In the genomic region with DNA sequence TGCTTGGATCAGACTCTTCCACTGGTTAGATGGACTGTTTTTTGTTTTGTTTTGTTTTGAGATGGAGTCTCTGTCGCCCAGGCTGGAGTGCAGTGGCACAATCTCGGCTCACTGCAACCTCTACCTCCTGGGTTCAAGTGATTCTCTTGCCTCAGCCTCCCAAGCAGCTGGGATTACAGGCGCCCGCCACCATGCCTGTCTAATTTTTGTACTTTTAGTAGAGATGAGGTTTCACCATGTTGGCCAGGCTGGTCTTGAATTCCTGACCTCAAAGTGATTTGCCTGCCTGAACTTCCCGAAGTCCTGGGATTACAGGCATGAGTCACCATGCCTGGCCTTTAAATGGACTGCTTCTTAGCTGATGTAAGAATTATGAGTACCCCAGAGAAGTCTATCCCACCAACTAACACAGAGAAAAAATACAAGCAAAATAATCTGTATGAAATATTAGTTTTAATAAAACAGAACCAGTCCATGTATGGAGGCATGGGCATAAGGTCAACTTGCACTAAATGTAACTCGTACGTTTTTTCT, we compare ENCODE assay signal across 8 cellular contexts. TPM values are rescaled to one million over a fixed set of nuclear protein-coding genes. Genes with fewer than 3 reads are reported as not detected.
DNase-seq lines count a peak whose midpoint lies in the region; ATAC-seq and TF ChIP-seq lines count a peak whose summit lies in the region.
"Not testable (repeated sequence)": the region's sequence is repeated elsewhere in the genome, so short reads cannot be mapped to it uniquely, and the experiment has no call there.

No MANE protein-coding gene starts in this region.

- not testable (repeated sequence) for H3K9me2 ChIP-seq in GM23248 (ENCODE audit: insufficient read depth)

- not testable (repeated sequence) for H3K9me3 ChIP-seq in AG04450 (ENCODE audit: control insufficient read depth, insufficient read depth, low read length); GM23248 (ENCODE audit: low read depth); fibroblast of lung (ENCODE audit: control insufficient read depth, insufficient read depth, low read depth, low read length); left lung

- not testable (repeated sequence) for H3K36me3 ChIP-seq in GM23248 (ENCODE audit: low read depth); brain microvascular endothelial cell (replicated peaks); fibroblast of lung (ENCODE audit: control insufficient read depth, insufficient read depth, low read length)
- H3K36me3 ChIP-seq in left lung: peaks cover 0 to 23% of the 10 kb centered on the region in 2 donors

- intact Hi-C loops in left lung (cut with DNase I): not testable (repeated sequence)

- peak overlapping the region; percentile 86 for H3K27ac ChIP-seq in AG04450 (ENCODE audit: low read depth, low read length)
- H3K27ac ChIP-seq in GM23248: peak overlapping the region; percentile 45
- H3K27ac ChIP-seq in brain microvascular endothelial cell: peak overlapping the region; percentile 72
- H3K27ac ChIP-seq in fibroblast of lung (ENCODE audit: insufficient read depth, low read length): peak overlapping the region; percentile 55
- not testable (repeated sequence) for H3K27ac ChIP-seq in left lung

- not testable (repeated sequence) for H2AFZ ChIP-seq in GM23248; fibroblast of lung (ENCODE audit: low read length)

- H3K4me2 ChIP-seq in GM23248 (ENCODE audit: unreplicated experiment) (peak overlapping the region; percentile 18), fibroblast of lung (ENCODE audit: extremely low read depth, insufficient read depth, low read length) (peak overlapping the region; percentile 8)

- not testable (repeated sequence) for TF ChIP-seq CTCF in AG04450 (IDR thresholded peaks at IDR 0.05; ENCODE audit: low read depth, low read length); brain microvascular endothelial cell (IDR thresholded peaks at IDR 0.05; ENCODE audit: low read depth, low read length, missing control alignments); fibroblast of lung (conservative IDR thresholded peaks at IDR 0.05 in 1 of 2, IDR thresholded peaks at IDR 0.05 in 1 of 2; ENCODE audit: low read depth in 1 of 2, low read length in 2 of 2); left lung (IDR thresholded peaks at IDR 0.05); retinal pigment epithelial cell (conservative IDR thresholded peaks at IDR 0.05; ENCODE audit: low read depth, low read length)

- H4K20me1 ChIP-seq in GM23248 (ENCODE audit: insufficient read depth); fibroblast of lung (ENCODE audit: control insufficient read depth, extremely low read depth, insufficient read depth, low read length): not testable (repeated sequence)

- in situ Hi-C loops in GM23248 (cut with MboI); brain microvascular endothelial cell (cut with HindIII; ENCODE audit: low pct_ligation_motif_present, low sequenced_read_pairs): not testable (repeated sequence)

- H3K4me1 ChIP-seq in GM23248 (ENCODE audit: insufficient read depth): peaks cover 25% of the 10 kb centered on the region
- peaks cover 10% of the 10 kb centered on the region for H3K4me1 ChIP-seq in fibroblast of lung (ENCODE audit: control insufficient read depth, extremely low read depth, insufficient read depth, low read length)
- H3K4me1 ChIP-seq in left lung: not testable (repeated sequence)

- CTCF ChIA-PET in AG04450 (lab: Charles Lee): interaction anchor here (0.8 to 3.3 kb wide), 3 partner anchors 11 to 73 kb away, joined by 3 to 19 read pairs (median 9); partner anchors contain the start of gene PYROXD2

- H3K4me3 ChIP-seq in AG04450 (ENCODE audit: low read depth, low read length); GM23248; brain microvascular endothelial cell (ENCODE audit: low read depth, low read length); fibroblast of lung (replicated peaks in 1 of 4; ENCODE audit: control extremely low read depth in 1 of 4, insufficient read depth in 1 of 4, low read depth in 3 of 4, low read length in 4 of 4); left lung; retinal pigment epithelial cell (ENCODE audit: low read length): not testable (repeated sequence)

- DNase-seq in AG04450 (ENCODE audit: low read depth, low spot score): peak; percentile 57
- DNase-seq in GM23248: peak; percentile 70
- peak; percentile 86 for DNase-seq in LHCN-M2 (ENCODE audit: low read depth)
- peak; percentile 79 for DNase-seq in brain microvascular endothelial cell
- peak; percentile 82 to 91 for DNase-seq in fibroblast of lung (ENCODE audit: low read depth in 2 of 2)
- DNase-seq in left lung: not testable (repeated sequence)
- DNase-seq in retinal pigment epithelial cell (ENCODE audit: low read depth): peak; percentile 62

- 78 to 83% methylated on average over 7 of the region's 7 CpGs for WGBS in GM23248 (ENCODE audit: low coverage in 1 of 2, low lambda C conversion rate in 2 of 2, missing lambda C conversion rate in 2 of 2), 2 experiments

- POLR2A ChIA-PET in AG04450 (lab: Yijun Ruan, JAX): interaction anchor here (0.7 to 1.3 kb wide), 6 partner anchors 8 to 1641 kb away, joined by 3 to 4 read pairs (median 4); no protein-coding TSS in a partner anchor

- peaks cover 14% of the 10 kb centered on the region; the same call in 1 of the 2 replicates for H3F3A ChIP-seq in GM23248 (ENCODE audit: insufficient read depth)

- not testable (repeated sequence) for H3K9ac ChIP-seq in GM23248
- peak overlapping the region; percentile 20 for H3K9ac ChIP-seq in fibroblast of lung (ENCODE audit: insufficient read depth, low read length)

- ATAC-seq in SK-N-SH treated with all-trans-retinoic acid at 6 μM for 48 hours: peak; percentile 70
- peak; percentile 16 for ATAC-seq in left lung

- H3K79me2 ChIP-seq in GM23248 (ENCODE audit: insufficient read depth); fibroblast of lung (ENCODE audit: control insufficient read depth, insufficient read depth, low read length): not testable (repeated sequence)

- not testable (repeated sequence) for H3K27me3 ChIP-seq in AG04450 (ENCODE audit: control insufficient read depth, insufficient read depth, low read length); GM23248 (replicated peaks; ENCODE audit: insufficient read depth); brain microvascular endothelial cell (replicated peaks); fibroblast of lung (ENCODE audit: control insufficient read depth, insufficient read depth, low read length); left lung

RNA-seq across cellular contexts. Expression of gene PYROXD2, which starts 31.8 kb away (rescaled TPM):
- polyA plus RNA-seq in AG04450 (2011; rRNA removed) (20.3 and 25.6 TPM in 2 replicates), GM23248 (2016; fragmentation: Nextera tagmentation; extraction: Ambion mirVana) (12.0 and 12.1 TPM in 2 replicates), fibroblast of lung (8.7 and 15.9 TPM in 2 replicates)
- 18.5 and 25.2 TPM in 2 replicates for polyA minus RNA-seq in AG04450 (2011; rRNA and poly(A)+ RNA removed)
- 13.8 and 14.0 TPM in 2 replicates for total RNA-seq in GM23248 (2014; rRNA removed; shearing (Covaris generic))
- total RNA-seq in LHCN-M2 (2014; rRNA removed) (9.3 and 11.4 TPM in 2 replicates), fibroblast of lung (12.8 and 16.0 TPM in 2 replicates), left lung (10 to 100 TPM in 1 of 2 donors, 1 to 10 TPM in 1; 8.2 to 14.8 TPM)
- polyA plus RNA-seq in LHCN-M2 (2012): 12.1 TPM
- 9.3 and 16.8 TPM in 2 replicates for polyA plus RNA-seq in fibroblast of lung (2012)
- polyA minus RNA-seq in fibroblast of lung (ENCODE audit: low replicate concordance): 6.9 and 20.3 TPM in 2 replicates
